ENCODE assay signal across 12 cellular contexts in genomic region chr14:60509438-60510253, GRCh38. TPM values are rescaled to one million over a fixed set of nuclear protein-coding genes. Genes with fewer than 3 reads are reported as not detected.
DNase-seq lines count a peak whose midpoint lies in the region; ATAC-seq and TF ChIP-seq lines count a peak whose summit lies in the region.
"Had no signal": no experiment of that assay in that cellular context is flagged by ENCODE, and none has a peak within 500 bp of the region (broad histone marks: within the 10 kb centered on the region; RNA-seq: fewer than 3 reads in every experiment).

No MANE protein-coding gene starts in this region.

- H3K27me3 ChIP-seq in HUES48 (ENCODE audit: control insufficient read depth, insufficient read depth, low read length): peaks cover 100% of the 10 kb centered on the region

- H3K36me3 ChIP-seq in HUES48 (ENCODE audit: control insufficient read depth, insufficient read depth, low read length): no peaks in the 10 kb centered on the region

- H3K4me3 ChIP-seq in HUES48 (ENCODE audit: low read depth, low read length): peak overlapping the region; percentile 53

- H3K4me3 Mint-ChIP-seq in activated naive CD8-positive, alpha-beta T cell treated with anti-CD3 and anti-CD28 coated beads, Interleukin-2, amount 10 ng/mL, durations not matched to agents 7 days and 5 days: peak overlapping the region; percentile 28
- H3K4me3 Mint-ChIP-seq in nephron: peak overlapping the region; percentile 51 to 69 (median 56)
- peak overlapping the region in 1 of 2 donors; percentile 55 for H3K4me3 Mint-ChIP-seq in effector memory CD8-positive, alpha-beta T cell

- POLR2A ChIA-PET in activated naive CD8-positive, alpha-beta T cell treated with anti-CD3 and anti-CD28 coated beads, Interleukin-2, amount 10 ng/mL, durations not matched to agents 7 days and 5 days (lab: Charles Lee): no interaction called here

- peaks cover 3% of the 10 kb centered on the region for H3K9me3 Mint-ChIP-seq in activated naive CD8-positive, alpha-beta T cell treated with anti-CD3 and anti-CD28 coated beads, Interleukin-2, amount 10 ng/mL, durations not matched to agents 7 days and 5 days
- no peaks in the 10 kb centered on the region for H3K9me3 Mint-ChIP-seq in nephron
- no peaks in the 10 kb centered on the region for H3K9me3 Mint-ChIP-seq in effector memory CD8-positive, alpha-beta T cell

- no peak for ATAC-seq in activated naive CD8-positive, alpha-beta T cell treated with anti-CD3 and anti-CD28 coated beads, Interleukin-2, amount 10 ng/mL, durations not matched to agents 7 days and 5 days (ENCODE audit: low read depth)
- no peak for ATAC-seq in effector memory CD8-positive, alpha-beta T cell (replicated peaks)
- no peak for ATAC-seq in HG02642 (IDR thresholded peaks at IDR 0.05; ENCODE audit: poor library complexity, unreplicated experiment)
- ATAC-seq: HCT116 had no signal

- peaks cover 63% of the 10 kb centered on the region for H3K4me1 ChIP-seq in HUES48 (ENCODE audit: control insufficient read depth, insufficient read depth, low read length)

- H3K27ac ChIP-seq in HUES48 (ENCODE audit: low read depth, low read length): no peak overlapping the region

- TF ChIP-seq CTCF in nephron (IDR thresholded peaks at IDR 0.05; ENCODE audit: unreplicated experiment in 3 of 3): no peak

- no peaks in the 10 kb centered on the region for H3K9me3 ChIP-seq in HUES48 (ENCODE audit: control insufficient read depth, insufficient read depth, low read length)

- peak overlapping the region; percentile 45 for H3K27ac Mint-ChIP-seq in activated naive CD8-positive, alpha-beta T cell treated with anti-CD3 and anti-CD28 coated beads, Interleukin-2, amount 10 ng/mL, durations not matched to agents 7 days and 5 days
- no peak overlapping the region for H3K27ac Mint-ChIP-seq in nephron
- H3K27ac Mint-ChIP-seq in effector memory CD8-positive, alpha-beta T cell: no peak overlapping the region

- H3K9ac ChIP-seq in HUES48 (ENCODE audit: low read depth, low read length): no peak overlapping the region

- peaks cover 6% of the 10 kb centered on the region for H3K4me1 Mint-ChIP-seq in activated naive CD8-positive, alpha-beta T cell treated with anti-CD3 and anti-CD28 coated beads, Interleukin-2, amount 10 ng/mL, durations not matched to agents 7 days and 5 days
- peaks cover 22% of the 10 kb centered on the region for H3K4me1 Mint-ChIP-seq in nephron
- peaks cover 3 to 9% of the 10 kb centered on the region in 2 donors for H3K4me1 Mint-ChIP-seq in effector memory CD8-positive, alpha-beta T cell (ENCODE audit: low read depth in 2 of 2)

- H3K36me3 Mint-ChIP-seq in activated naive CD8-positive, alpha-beta T cell treated with anti-CD3 and anti-CD28 coated beads, Interleukin-2, amount 10 ng/mL, durations not matched to agents 7 days and 5 days: no peaks in the 10 kb centered on the region
- H3K36me3 Mint-ChIP-seq in nephron (ENCODE audit: low read depth): no peaks in the 10 kb centered on the region
- no peaks in the 10 kb centered on the region for H3K36me3 Mint-ChIP-seq in effector memory CD8-positive, alpha-beta T cell (ENCODE audit: insufficient read depth)

- H3K27me3 Mint-ChIP-seq in activated naive CD8-positive, alpha-beta T cell treated with anti-CD3 and anti-CD28 coated beads, Interleukin-2, amount 10 ng/mL, durations not matched to agents 7 days and 5 days: peaks cover 95% of the 10 kb centered on the region
- peaks cover 100% of the 10 kb centered on the region for H3K27me3 Mint-ChIP-seq in nephron (ENCODE audit: low read depth)
- H3K27me3 Mint-ChIP-seq in effector memory CD8-positive, alpha-beta T cell: peaks cover 71 to 93% of the 10 kb centered on the region in 2 donors

- peak; percentile 20 for DNase-seq in COR-L47 (lab: John Stamatoyannopoulos, UW)
- DNase-seq in activated naive CD8-positive, alpha-beta T cell treated with anti-CD3 and anti-CD28 coated beads, Interleukin-2, amount 10 ng/mL, durations not matched to agents 7 days and 5 days: peak; percentile 45
- DNase-seq in effector memory CD8-positive, alpha-beta T cell: no peak
- DNase-seq in HPDE6-E6E7 (ENCODE audit: extremely low spot score): no peak
- DNase-seq in C1 segment of cervical spinal cord (lab: John Stamatoyannopoulos, UW): no peak
- DNase-seq: activated gamma-delta T cell treated with Interleukin-2 at 50 U/mL for 16 hours; effector CD4-positive, alpha-beta T cell; nucleus accumbens had no signal

RNA-seq across cellular contexts. Expression of gene SIX6, which starts 0.7 kb away (rescaled TPM):
- total RNA-seq in activated naive CD8-positive, alpha-beta T cell treated with anti-CD3 and anti-CD28 coated beads, Interleukin-2, amount 10 ng/mL, durations not matched to agents 7 days and 5 days: not detected

RNA-seq across cellular contexts. Expression of gene C14orf39, which starts 23.8 kb away (rescaled TPM):
- not detected for total RNA-seq in activated naive CD8-positive, alpha-beta T cell treated with anti-CD3 and anti-CD28 coated beads, Interleukin-2, amount 10 ng/mL, durations not matched to agents 7 days and 5 days

Comparison
In these comparisons a context has a peak if more than half of its experiments do, and no peak if none do; other contexts are left out.
1. DNase-seq: peak in COR-L47 (single experiment) and activated naive CD8-positive, alpha-beta T cell treated with anti-CD3 and anti-CD28 coated beads, Interleukin-2, amount 10 ng/mL, durations not matched to agents 7 days and 5 days (single experiment); none in effector memory CD8-positive, alpha-beta T cell (0 of 3), HPDE6-E6E7 (single experiment) and C1 segment of cervical spinal cord (0 of 14).